10 cellular contexts compared by ENCODE assay signal in the genomic region with DNA sequence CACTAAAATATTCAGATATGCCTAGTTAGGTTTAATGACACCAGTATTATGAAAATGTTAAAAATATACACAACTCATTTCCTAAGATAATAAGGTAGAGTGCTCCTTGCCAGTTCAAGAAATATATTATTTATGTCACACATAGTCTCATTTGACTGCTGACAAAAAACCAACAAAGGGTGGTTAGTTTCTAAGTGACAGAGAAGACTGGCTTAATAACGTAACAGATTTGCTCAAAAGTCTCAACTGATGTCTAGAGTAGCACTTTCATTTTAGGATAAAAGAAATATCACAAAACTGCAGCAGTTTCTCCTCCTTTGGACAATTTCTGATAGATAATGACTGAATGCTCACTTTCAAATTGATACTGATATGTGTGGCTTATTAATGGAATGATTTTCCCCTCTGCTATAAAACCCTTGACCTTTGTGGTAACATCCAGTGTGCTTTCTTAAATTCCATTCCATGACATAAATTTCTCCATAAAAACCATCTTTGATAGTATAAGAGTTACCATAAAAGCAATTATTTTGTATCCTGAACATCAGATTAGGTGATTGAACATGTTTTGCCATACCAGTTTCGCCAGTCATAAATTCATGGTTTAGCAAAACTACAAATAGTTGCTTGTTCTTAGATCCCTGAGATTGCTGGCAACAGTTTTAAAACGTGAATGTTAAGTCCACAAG.
DNase-seq lines count a peak whose midpoint lies in the region; ATAC-seq, FAIRE-seq and TF ChIP-seq lines count a peak whose summit lies in the region.
"Had no signal": no experiment of that assay in that cellular context is flagged by ENCODE, and none has a peak within 500 bp of the region (broad histone marks: within the 10 kb centered on the region; RNA-seq: fewer than 3 reads in every experiment).

No MANE protein-coding gene starts in this region.

- H3K4me1 Mint-ChIP-seq in brain = peaks cover 52% of the 10 kb centered on the region

- no peak overlapping the region for H2AFZ ChIP-seq in ACC112 (ENCODE audit: low read length, unreplicated experiment)

- no peak overlapping the region for H3K4me3 Mint-ChIP-seq in brain

- no peak for TF ChIP-seq CTCF in brain (conservative IDR thresholded peaks at IDR 0.05)

- H3K79me2 ChIP-seq in ACC112 (ENCODE audit: control insufficient read depth, insufficient read depth, low read length, unreplicated experiment) = peaks cover 71% of the 10 kb centered on the region

- FAIRE-seq in HTR-8/SVneo (lab: Jason Lieb, UNC) = no peak

- H3K27me3 Mint-ChIP-seq in brain = no peaks in the 10 kb centered on the region

- DNase-seq in COR-L47 (lab: John Stamatoyannopoulos, UW) = no peak
- DNase-seq in SIG-M5 treated with dmso at 0.1 percent for 504 hours (lab: John Stamatoyannopoulos, UW; ENCODE audit: unreplicated experiment) = no peak
- no peak for DNase-seq in HTR-8/SVneo (ENCODE audit: insufficient read length, low spot score)
- DNase-seq: retina had no signal

- H3K4me3 ChIP-seq in ACC112 (ENCODE audit: low read depth, low read length) = 0 out of 2 replicates have a peak overlapping the region, but pooled peaks have one; percentile 7

- ATAC-seq in GM19351 (IDR thresholded peaks at IDR 0.05; ENCODE audit: unreplicated experiment) (peak; percentile 73), HG03439 (IDR thresholded peaks at IDR 0.05; ENCODE audit: unreplicated experiment) (peak; percentile 54), GM19452 (IDR thresholded peaks at IDR 0.05; ENCODE audit: unreplicated experiment) (no peak)

- H3K4me1 ChIP-seq in ACC112 (ENCODE audit: control insufficient read depth, insufficient read depth, low read length, unreplicated experiment) = peaks cover 18% of the 10 kb centered on the region

- no peaks in the 10 kb centered on the region for H3K36me3 ChIP-seq in ACC112 (ENCODE audit: insufficient read depth, low read length)

- peak overlapping the region in 3 of 5 experiments; percentile 2 to 56 (median 52) for H3K27ac Mint-ChIP-seq in brain

- H3K27me3 ChIP-seq in ACC112 (ENCODE audit: insufficient read depth, low read length) = no peaks in the 10 kb centered on the region

- H3K36me3 Mint-ChIP-seq in brain = peaks cover 20% of the 10 kb centered on the region

- H3K27ac ChIP-seq in ACC112 (ENCODE audit: low read depth, low read length) = no peak overlapping the region
- H3K27ac ChIP-seq: C4-2B had no signal

- H3K9me3 Mint-ChIP-seq in brain = no peaks in the 10 kb centered on the region
